8 cellular contexts compared by ENCODE assay signal in the genomic region with DNA sequence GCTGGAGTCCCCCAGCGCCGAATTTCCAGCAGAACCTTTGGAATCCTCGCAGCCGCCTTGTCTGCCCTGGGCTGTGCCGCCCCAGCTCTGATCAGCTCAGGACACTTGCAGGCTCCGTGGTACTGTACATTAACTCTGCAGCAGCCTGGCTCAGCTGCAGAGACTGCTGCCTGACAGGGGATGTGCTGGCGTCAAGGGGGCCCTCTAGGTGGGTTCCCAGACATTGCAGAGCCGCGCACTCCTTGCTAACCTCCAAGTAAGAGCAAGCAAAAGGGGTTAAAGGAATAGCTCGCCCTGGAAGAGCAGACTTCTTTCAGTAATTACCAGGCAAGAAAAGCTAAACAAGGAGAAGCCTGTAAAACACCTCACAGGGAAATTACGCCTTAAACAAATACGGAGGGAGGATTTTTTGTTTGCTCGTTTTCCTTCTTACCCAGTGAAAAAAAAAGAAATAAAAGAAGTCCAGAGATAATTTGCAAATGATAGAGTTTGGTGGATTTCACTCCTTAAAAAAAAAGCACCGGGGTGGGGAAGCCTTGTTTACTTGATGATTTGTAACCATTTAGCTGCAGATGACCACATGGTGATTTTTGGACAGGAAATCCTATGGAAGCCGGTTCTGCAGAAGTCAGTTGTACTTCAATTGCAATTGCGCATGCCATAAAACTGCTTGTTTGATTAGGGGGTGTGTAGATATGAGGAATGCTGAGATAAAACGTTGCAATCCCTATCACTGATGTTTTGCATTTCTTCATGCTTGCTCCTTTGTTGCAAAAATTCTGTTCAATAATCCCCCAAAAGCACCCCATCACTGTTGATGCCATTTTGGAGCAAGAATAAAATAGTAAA.
A peak's percentile ranks its signal among the peaks of the same experiment; 100 is the strongest.
DNase-seq lines count a peak whose midpoint lies in the region; ATAC-seq lines count a peak whose summit lies in the region.

No MANE protein-coding gene starts in this region.

- H3K9me3 ChIP-seq in NT2/D1 (ENCODE audit: insufficient read depth, low read length), result no peaks in the 10 kb centered on the region
- H3K9me3 ChIP-seq in SJCRH30 (replicated peaks), result no peaks in the 10 kb centered on the region

- no peaks in the 10 kb centered on the region for H3K9me3 Mint-ChIP-seq in naive B cell
- no peaks in the 10 kb centered on the region for H3K9me3 Mint-ChIP-seq in stimulated activated memory B cell treated with anti-CD40 and anti-IgM and Interleukin-4, amounts not matched to agents 10 μg/mL and 1 μg/mL and 100 μg/mL, for 72 hours

- peaks cover 0 to 9% (median 6%) of the 10 kb centered on the region in 3 donors for H3K27me3 Mint-ChIP-seq in naive B cell
- H3K27me3 Mint-ChIP-seq in stimulated activated memory B cell treated with anti-CD40 and anti-IgM and Interleukin-4, amounts not matched to agents 10 μg/mL and 1 μg/mL and 100 μg/mL, for 72 hours, result peaks cover 9% of the 10 kb centered on the region

- peak overlapping the region; percentile 28 for H3K9ac ChIP-seq in NT2/D1 (ENCODE audit: insufficient read length, low read depth)

- H3K27ac ChIP-seq in SJCRH30, result no peak overlapping the region

- no peaks in the 10 kb centered on the region for H3K36me3 Mint-ChIP-seq in naive B cell
- H3K36me3 Mint-ChIP-seq in stimulated activated memory B cell treated with anti-CD40 and anti-IgM and Interleukin-4, amounts not matched to agents 10 μg/mL and 1 μg/mL and 100 μg/mL, for 72 hours, result no peaks in the 10 kb centered on the region

- no peaks in the 10 kb centered on the region for H3K27me3 ChIP-seq in NT2/D1 (ENCODE audit: insufficient read depth, insufficient read length)
- H3K27me3 ChIP-seq in SJCRH30, result no peaks in the 10 kb centered on the region

- H3K4me1 Mint-ChIP-seq in naive B cell, result peaks cover 6 to 32% (median 17%) of the 10 kb centered on the region in 3 donors
- peaks cover 15% of the 10 kb centered on the region for H3K4me1 Mint-ChIP-seq in stimulated activated memory B cell treated with anti-CD40 and anti-IgM and Interleukin-4, amounts not matched to agents 10 μg/mL and 1 μg/mL and 100 μg/mL, for 72 hours

- peak overlapping the region in 2 of 6 donors; percentile 20 to 76 for H3K27ac Mint-ChIP-seq in naive B cell
- no peak overlapping the region for H3K27ac Mint-ChIP-seq in stimulated activated memory B cell treated with anti-CD40 and anti-IgM and Interleukin-4, amounts not matched to agents 10 μg/mL and 1 μg/mL and 100 μg/mL, for 72 hours

- ATAC-seq in naive B cell (ENCODE audit: low read depth in 2 of 2), result no peak
- no peak for ATAC-seq in stimulated activated memory B cell treated with anti-CD40 and anti-IgM and Interleukin-4, amounts not matched to agents 10 μg/mL and 1 μg/mL and 100 μg/mL, for 72 hours

- DNase-seq in DMS153 (lab: John Stamatoyannopoulos, UW) (peak; percentile 8), DMS153 treated with DMSO at 0.1 percent for 48 hours (lab: John Stamatoyannopoulos, UW; ENCODE audit: unreplicated experiment) (no peak), NT2/D1 (ENCODE audit: low read depth, low spot score) (peak; percentile 68), fibroblast of gingiva (ENCODE audit: low read depth) (peak; percentile 69), naive B cell (no peak), SJCRH30 (no peak)
- DNase-seq in effector CD8-positive, alpha-beta T cell (lab: John Stamatoyannopoulos, UW), result no peak

- H3K36me3 ChIP-seq in NT2/D1 (ENCODE audit: insufficient read depth, insufficient read length, low read length), result no peaks in the 10 kb centered on the region
- H3K36me3 ChIP-seq in SJCRH30, result no peaks in the 10 kb centered on the region

- H3K4me1 ChIP-seq in NT2/D1 (ENCODE audit: insufficient read depth, insufficient read length) (no peaks in the 10 kb centered on the region), SJCRH30 (0 out of 2 replicates have a peak, but pooled peaks cover 8% of the 10 kb centered on the region)

- peak overlapping the region in 7 of 8 donors; percentile 18 to 55 (median 30) for H3K4me3 Mint-ChIP-seq in naive B cell
- H3K4me3 Mint-ChIP-seq in stimulated activated memory B cell treated with anti-CD40 and anti-IgM and Interleukin-4, amounts not matched to agents 10 μg/mL and 1 μg/mL and 100 μg/mL, for 72 hours, result no peak overlapping the region

- H3K4me3 ChIP-seq in NT2/D1 (ENCODE audit: insufficient read length, low read depth), result no peak overlapping the region
- H3K4me3 ChIP-seq in SJCRH30, result no peak overlapping the region

Comparison
In these comparisons a context has a peak if more than half of its experiments do, and no peak if none do; other contexts are left out.
1. DNase-seq: peak in DMS153 (single experiment), NT2/D1 (single experiment) and fibroblast of gingiva (single experiment); none in DMS153 treated with DMSO at 0.1 percent for 48 hours (single experiment), naive B cell (single experiment), effector CD8-positive, alpha-beta T cell (single experiment) and SJCRH30 (0 of 2).